In the genomic region with DNA sequence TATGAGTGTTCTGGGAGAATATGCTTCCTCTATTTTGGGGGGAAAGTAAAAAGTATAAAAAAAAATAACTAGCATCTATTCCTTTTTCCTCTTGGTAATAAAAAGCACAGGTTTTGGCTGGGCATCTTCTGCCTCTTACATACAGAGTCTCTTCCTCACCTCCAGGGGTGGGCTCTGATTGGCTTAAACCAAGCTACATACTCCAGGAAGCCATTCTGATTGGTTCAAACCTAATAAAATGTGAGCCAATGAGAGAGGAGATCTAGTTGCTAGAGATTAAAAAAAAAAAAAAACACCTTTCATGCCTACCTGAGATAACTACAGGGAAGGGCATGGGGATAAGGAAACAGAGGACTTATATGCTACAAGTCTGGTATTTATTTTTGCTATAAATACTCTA, we compare ENCODE assay signal across 24 cellular contexts.
"Had no signal": no experiment of that assay in that cellular context is flagged by ENCODE, and none has a peak within 500 bp of the region (broad histone marks: within the 10 kb centered on the region; RNA-seq: fewer than 3 reads in every experiment).

No MANE protein-coding gene starts in this region.

- H3K9me3 ChIP-seq: ascending aorta, body of pancreas, Peyer's patch, SJSA1 had no signal

- H3K4me3 ChIP-seq: ascending aorta, body of pancreas, coronary artery, Peyer's patch, SJSA1 had no signal

- H3K27me3 ChIP-seq: ascending aorta, body of pancreas, Peyer's patch, SJSA1 had no signal

- H3K36me3 ChIP-seq: ascending aorta, Peyer's patch, SJSA1 had no signal

- DNase-seq: activated CD4-positive, alpha-beta T cell treated with anti-CD3 and anti-CD28 coated beads, Interleukin-2, amount 10 ng/mL, durations not matched to agents 24 days and 14 days; activated CD4-positive, alpha-beta T cell treated with anti-CD3 and anti-CD28 coated beads, Interleukin-2, amount 50 U/mL, for 48 hours; activated CD4-positive, CD25-positive, alpha-beta regulatory T cell treated with anti-CD3 and anti-CD28 coated beads, Interleukin-2, amount 50 U/mL, for 72 hours; activated CD8-positive, alpha-beta memory T cell treated with anti-CD3 and anti-CD28 coated beads, Interleukin-2, amount 10 ng/mL, durations not matched to agents 7 days and 5 days; activated effector memory CD4-positive, alpha-beta T cell treated with anti-CD3 and anti-CD28 coated beads, Interleukin-2, amount 50 U/mL, for 16 hours; activated naive CD4-positive, alpha-beta T cell treated with Interleukin-2 at 50 U/mL for 16 hours; activated naive CD8-positive, alpha-beta T cell treated with anti-CD3 and anti-CD28 coated beads, Interleukin-2, amount 50 U/mL, for 24 hours; activated T-cell treated with anti-CD3 and anti-CD28 coated beads, Interleukin-2, amount 50 U/mL, for 24 hours; amniotic stem cell; body of pancreas; central memory CD4-positive, alpha-beta T cell; NCI-H1092; NCI-H1417; NCI-H1930; NCI-H524 treated with DMSO at 0.1 percent for 48 hours; NCI-H748 treated with DMSO at 0.1 percent for 48 hours; NK-92 treated with Interleukin-12 subunit alpha and Interleukin-12 subunit beta, amount 100 ng/mL, for 24 hours; Peyer's patch; SHP77; T-helper 17 cell; T-helper 9 cell had no signal

- H3K4me1 ChIP-seq: ascending aorta, body of pancreas, Peyer's patch, SJSA1 had no signal

- H3K27ac ChIP-seq: ascending aorta, body of pancreas, coronary artery, Peyer's patch, SJSA1 had no signal
